18 cellular contexts compared by ENCODE assay signal in genomic region chr5:68015381-68015780, GRCh38.
DNase-seq lines count a peak whose midpoint lies in the region; ATAC-seq and TF ChIP-seq lines count a peak whose summit lies in the region.
"Had no signal": no experiment of that assay in that cellular context is flagged by ENCODE, and none has a peak within 500 bp of the region (broad histone marks: within the 10 kb centered on the region; RNA-seq: fewer than 3 reads in every experiment).

No MANE protein-coding gene starts in this region.

- TF ChIP-seq CTCF in dorsolateral prefrontal cortex (IDR thresholded peaks at IDR 0.05 in 54 of 56, conservative IDR thresholded peaks at IDR 0.05 in 2 of 56; ENCODE audit: low read depth in 1 of 56, partially characterized antibody in 56 of 56), result peak in 2 of 56 donors; percentile 7 to 13

- H3K4me3 ChIP-seq in dorsolateral prefrontal cortex, result peak overlapping the region in 5 of 59 donors; percentile 11 to 36 (median 24)
- H3K4me3 ChIP-seq: BLaER1 treated with 17β-estradiol and CSF1 and Interleukin-3, amounts not matched to agents 10 nM and 100 nM; GM23248; PC-9 had no signal

- H3K27ac ChIP-seq in dorsolateral prefrontal cortex, result peak overlapping the region in 58 of 59 donors; percentile 12 to 91 (median 78)
- H3K27ac ChIP-seq: BLaER1 treated with 17β-estradiol and CSF1 and Interleukin-3, amounts not matched to agents 10 nM and 100 nM; GM23248; PC-9 had no signal

- ATAC-seq in GM19023 (IDR thresholded peaks at IDR 0.05; ENCODE audit: unreplicated experiment) (no peak), HG03442 (IDR thresholded peaks at IDR 0.05; ENCODE audit: unreplicated experiment) (no peak)
- ATAC-seq: HCT116 had no signal

- intact Hi-C loops in dorsolateral prefrontal cortex (cut with DNase I), result loop anchor here (10.0 kb wide), 3 partner anchors 169 to 771 kb away; partner anchors contain the start of gene PIK3R1 (in 1 of the 2)
- intact Hi-C loops in posterior cingulate gyrus (cut with DNase I), result no loop called here

- DNase-seq in COLO829 (ENCODE audit: low spot score), result peak; percentile 42
- no peak for DNase-seq in dorsolateral prefrontal cortex
- DNase-seq in midbrain (lab: John Stamatoyannopoulos, UW), result peak; percentile 46
- DNase-seq in retina, result peak; percentile 16
- DNase-seq in posterior cingulate gyrus, result no peak
- DNase-seq in HuH-7 (ENCODE audit: low spot score), result no peak
- DNase-seq: DMS 273 treated with DMSO at 0.1 percent for 48 hours, GF-D8, GM23248, KG1, NCI-H1092, NCI-H2081, NCI-H510A, PC-9 had no signal

- no peaks in the 10 kb centered on the region for H3K27me3 ChIP-seq in dorsolateral prefrontal cortex
- H3K27me3 ChIP-seq: BLaER1 treated with 17β-estradiol and CSF1 and Interleukin-3, amounts not matched to agents 10 nM and 100 nM had no signal

Comparison
In these comparisons a context has a peak if more than half of its experiments do, and no peak if none do; other contexts are left out.
1. DNase-seq: peak in COLO829 (single experiment), midbrain (single experiment) and retina (single experiment); none in dorsolateral prefrontal cortex (0 of 10), posterior cingulate gyrus (0 of 10) and HuH-7 (single experiment).